In the genomic region with DNA sequence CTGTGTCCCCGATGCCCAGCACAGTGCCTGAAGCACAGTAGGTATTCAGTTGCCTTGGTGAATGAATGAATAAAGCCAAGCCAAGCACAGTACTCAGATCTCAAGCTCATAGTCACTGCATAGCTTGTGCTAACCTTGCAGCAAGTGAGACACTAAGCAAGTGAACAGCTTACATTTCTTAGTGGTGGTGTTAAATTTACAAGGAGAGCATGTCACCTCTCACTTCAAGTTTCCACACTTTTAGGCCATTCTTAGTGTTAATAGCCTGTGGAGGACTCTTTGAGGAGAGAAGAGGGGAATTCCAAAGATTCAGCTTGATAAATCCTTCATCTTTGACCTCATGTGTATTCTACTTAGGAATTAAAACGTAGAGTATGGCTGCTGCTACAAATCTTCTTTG, we compare ENCODE assay signal across 1 cellular context.
TF ChIP-seq lines count a peak whose summit lies in the region.

No MANE protein-coding gene starts in this region.

TF ChIP-seq in WTC11, 78 proteins besides CTCF, POLR2A, EP300 and RAD21 (continued from another document):
- TF ChIP-seq, protein P1, sequence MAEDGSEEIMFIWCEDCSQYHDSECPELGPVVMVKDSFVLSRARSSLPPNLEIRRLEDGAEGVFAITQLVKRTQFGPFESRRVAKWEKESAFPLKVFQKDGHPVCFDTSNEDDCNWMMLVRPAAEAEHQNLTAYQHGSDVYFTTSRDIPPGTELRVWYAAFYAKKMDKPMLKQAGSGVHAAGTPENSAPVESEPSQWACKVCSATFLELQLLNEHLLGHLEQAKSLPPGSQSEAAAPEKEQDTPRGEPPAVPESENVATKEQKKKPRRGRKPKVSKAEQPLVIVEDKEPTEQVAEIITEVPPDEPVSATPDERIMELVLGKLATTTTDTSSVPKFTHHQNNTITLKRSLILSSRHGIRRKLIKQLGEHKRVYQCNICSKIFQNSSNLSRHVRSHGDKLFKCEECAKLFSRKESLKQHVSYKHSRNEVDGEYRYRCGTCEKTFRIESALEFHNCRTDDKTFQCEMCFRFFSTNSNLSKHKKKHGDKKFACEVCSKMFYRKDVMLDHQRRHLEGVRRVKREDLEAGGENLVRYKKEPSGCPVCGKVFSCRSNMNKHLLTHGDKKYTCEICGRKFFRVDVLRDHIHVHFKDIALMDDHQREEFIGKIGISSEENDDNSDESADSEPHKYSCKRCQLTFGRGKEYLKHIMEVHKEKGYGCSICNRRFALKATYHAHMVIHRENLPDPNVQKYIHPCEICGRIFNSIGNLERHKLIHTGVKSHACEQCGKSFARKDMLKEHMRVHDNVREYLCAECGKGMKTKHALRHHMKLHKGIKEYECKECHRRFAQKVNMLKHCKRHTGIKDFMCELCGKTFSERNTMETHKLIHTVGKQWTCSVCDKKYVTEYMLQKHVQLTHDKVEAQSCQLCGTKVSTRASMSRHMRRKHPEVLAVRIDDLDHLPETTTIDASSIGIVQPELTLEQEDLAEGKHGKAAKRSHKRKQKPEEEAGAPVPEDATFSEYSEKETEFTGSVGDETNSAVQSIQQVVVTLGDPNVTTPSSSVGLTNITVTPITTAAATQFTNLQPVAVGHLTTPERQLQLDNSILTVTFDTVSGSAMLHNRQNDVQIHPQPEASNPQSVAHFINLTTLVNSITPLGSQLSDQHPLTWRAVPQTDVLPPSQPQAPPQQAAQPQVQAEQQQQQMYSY (CRISPR knock-in tag; IDR thresholded peaks at IDR 0.05), result no peak
- TF ChIP-seq, protein P2, sequence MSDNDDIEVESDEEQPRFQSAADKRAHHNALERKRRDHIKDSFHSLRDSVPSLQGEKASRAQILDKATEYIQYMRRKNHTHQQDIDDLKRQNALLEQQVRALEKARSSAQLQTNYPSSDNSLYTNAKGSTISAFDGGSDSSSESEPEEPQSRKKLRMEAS (CRISPR knock-in tag; IDR thresholded peaks at IDR 0.05), result no peak
- TF ChIP-seq, protein P3, sequence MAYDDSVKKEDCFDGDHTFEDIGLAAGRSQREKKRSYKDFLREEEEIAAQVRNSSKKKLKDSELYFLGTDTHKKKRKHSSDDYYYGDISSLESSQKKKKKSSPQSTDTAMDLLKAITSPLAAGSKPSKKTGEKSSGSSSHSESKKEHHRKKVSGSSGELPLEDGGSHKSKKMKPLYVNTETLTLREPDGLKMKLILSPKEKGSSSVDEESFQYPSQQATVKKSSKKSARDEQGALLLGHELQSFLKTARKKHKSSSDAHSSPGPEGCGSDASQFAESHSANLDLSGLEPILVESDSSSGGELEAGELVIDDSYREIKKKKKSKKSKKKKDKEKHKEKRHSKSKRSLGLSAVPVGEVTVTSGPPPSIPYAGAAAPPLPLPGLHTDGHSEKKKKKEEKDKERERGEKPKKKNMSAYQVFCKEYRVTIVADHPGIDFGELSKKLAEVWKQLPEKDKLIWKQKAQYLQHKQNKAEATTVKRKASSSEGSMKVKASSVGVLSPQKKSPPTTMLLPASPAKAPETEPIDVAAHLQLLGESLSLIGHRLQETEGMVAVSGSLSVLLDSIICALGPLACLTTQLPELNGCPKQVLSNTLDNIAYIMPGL (CRISPR knock-in tag; IDR thresholded peaks at IDR 0.05), result no peak
- TF ChIP-seq KAT7 (CRISPR knock-in tag; IDR thresholded peaks at IDR 0.05; ENCODE audit: borderline replicate concordance), result no peak
- no peak for TF ChIP-seq FOXJ3 (CRISPR knock-in tag; IDR thresholded peaks at IDR 0.05; ENCODE audit: borderline replicate concordance)
- TF ChIP-seq ZNF232 (CRISPR knock-in tag; IDR thresholded peaks at IDR 0.05), result no peak
- no peak for TF ChIP-seq ZNF396 (CRISPR knock-in tag; IDR thresholded peaks at IDR 0.05; ENCODE audit: borderline replicate concordance)
